In genomic region chr11:1532606-1533341, GRCh38 we compare ENCODE assay signal across 1 cellular context.
TF ChIP-seq lines count a peak whose summit lies in the region.

No MANE protein-coding gene starts in this region.

TF ChIP-seq in SK-N-SH treated with all-trans-retinoic acid at 6 μM for 48 hours, 23 proteins besides CTCF, POLR2A, EP300 and RAD21 (continued from another document):
- TF ChIP-seq PATZ1 (CRISPR knock-in tag; IDR thresholded peaks at IDR 0.05; ENCODE audit: borderline replicate concordance): no peak
- TF ChIP-seq RARB (CRISPR knock-in tag; IDR thresholded peaks at IDR 0.05): no peak
